In genomic region chr11:66126808-66127555, GRCh38 we compare ENCODE assay signal across 8 cellular contexts. TPM values are rescaled to one million over a fixed set of nuclear protein-coding genes. Genes with fewer than 3 reads are reported as not detected.
DNase-seq lines count a peak whose midpoint lies in the region; ATAC-seq and TF ChIP-seq lines count a peak whose summit lies in the region.

No MANE protein-coding gene starts in this region.

- no peaks in the 10 kb centered on the region for H3F3A ChIP-seq in PC-3 (ENCODE audit: low read length, unreplicated experiment)

- DNase-seq in Ammon's horn (ENCODE audit: low spot score), result peak; percentile 84
- no peak for DNase-seq in PC-3
- peak; percentile 84 for DNase-seq in activated effector memory CD4-positive, alpha-beta T cell treated with anti-CD3 and anti-CD28 coated beads, Interleukin-2, amount 50 U/mL, for 16 hours
- DNase-seq in glomerular visceral epithelial cell (ENCODE audit: extremely low spot score), result peak; percentile 62
- peak in 8 of 10 donors; percentile 24 to 91 (median 50) for DNase-seq in posterior cingulate gyrus
- DNase-seq in ureter (ENCODE audit: low spot score), result peak; percentile 64
- no peak for DNase-seq in NCI-H446 treated with DMSO at 0.1 percent for 48 hours (lab: John Stamatoyannopoulos, UW)

- no peaks in the 10 kb centered on the region for H3K9me3 ChIP-seq in PC-3 (ENCODE audit: low read length)

- POLR2A ChIA-PET in PC-3 (lab: Charles Lee; ENCODE audit: unreplicated experiment), result no interaction called here

- H3K79me2 ChIP-seq in PC-3 (ENCODE audit: low read length), result peaks cover 26% of the 10 kb centered on the region

- no peaks in the 10 kb centered on the region for H3K36me3 ChIP-seq in PC-3 (ENCODE audit: low read depth, low read length)

- no peak overlapping the region for H2AFZ ChIP-seq in PC-3 (ENCODE audit: low read length)

- no peaks in the 10 kb centered on the region for H4K20me1 ChIP-seq in PC-3 (ENCODE audit: low read length)

- H3K4me2 ChIP-seq in PC-3 (ENCODE audit: low read length), result no peak overlapping the region

- no peaks in the 10 kb centered on the region for H3K27me3 ChIP-seq in PC-3 (ENCODE audit: low read length)

- intact Hi-C loops in PC-3 (cut with micrococcal nuclease), result no loop called here
- intact Hi-C loops in posterior cingulate gyrus (cut with DNase I), result no loop called here

- H3K4me1 ChIP-seq in PC-3 (ENCODE audit: insufficient read depth, low read length), result peaks cover 17% of the 10 kb centered on the region

- H3K9ac ChIP-seq in PC-3 (ENCODE audit: low read length), result no peak overlapping the region

- H3K4me3 ChIP-seq in PC-3 (ENCODE audit: low read length), result no peak overlapping the region

- CTCF ChIA-PET in PC-3 (lab: Charles Lee), result interaction anchor here (0.6 kb wide), 1 partner anchor 55 kb away, joined by 4 read pairs; no protein-coding TSS in a partner anchor

- BruUV-seq in PC-3 (replicated peaks; lab: Mats Ljungman, UMichigan), result no TSS peak

- no peaks in the 10 kb centered on the region for H3K9me2 ChIP-seq in PC-3 (replicated peaks; ENCODE audit: low read length)

- ATAC-seq in GM21447 (IDR thresholded peaks at IDR 0.05; ENCODE audit: unreplicated experiment), result peak; percentile 69
- peak; percentile 59 for ATAC-seq in PC-3

- no peak overlapping the region for H3K27ac ChIP-seq in PC-3 (ENCODE audit: low read length)

- no peak for TF ChIP-seq CTCF in PC-3 (conservative IDR thresholded peaks at IDR 0.05; ENCODE audit: low read depth, low read length)

RNA-seq across cellular contexts. Expression of gene PACS1, which starts 56.9 kb away (rescaled TPM):
- total RNA-seq in PC-3 (2014; rRNA removed) (28.7 and 31.5 TPM in 2 replicates), ureter (87.2 TPM)

Comparison
In these comparisons a context has a peak if more than half of its experiments do, and no peak if none do; other contexts are left out.
1. DNase-seq: peak in Ammon's horn (single experiment), activated effector memory CD4-positive, alpha-beta T cell treated with anti-CD3 and anti-CD28 coated beads, Interleukin-2, amount 50 U/mL, for 16 hours (single experiment), glomerular visceral epithelial cell (single experiment), posterior cingulate gyrus (8 of 10) and ureter (single experiment); none in PC-3 (single experiment) and NCI-H446 treated with DMSO at 0.1 percent for 48 hours (single experiment).